ENCODE assay signal across 36 cellular contexts in genomic region chr16:802461-802860, GRCh38. TPM values are rescaled to one million over a fixed set of nuclear protein-coding genes. Genes with fewer than 3 reads are reported as not detected.
"Had no signal": no experiment of that assay in that cellular context is flagged by ENCODE, and none has a peak within 500 bp of the region (broad histone marks: within the 10 kb centered on the region; RNA-seq: fewer than 3 reads in every experiment).

No MANE protein-coding gene starts in this region.

- H3K9me3 Mint-ChIP-seq: activated CD4-positive, alpha-beta memory T cell treated with anti-CD3 and anti-CD28 coated beads, Interleukin-2, amount 10 ng/mL, durations not matched to agents 7 days and 5 days; activated naive CD4-positive, alpha-beta T cell treated with anti-CD3 and anti-CD28 coated beads, Interleukin-2, amount 10 ng/mL, durations not matched to agents 7 days and 5 days; activated naive CD8-positive, alpha-beta T cell treated with anti-CD3 and anti-CD28 coated beads, Interleukin-2, amount 50 U/mL, for 24 hours had no signal

- H3K27me3 Mint-ChIP-seq: activated naive CD8-positive, alpha-beta T cell had no signal

- H3K4me3 ChIP-seq: SJCRH30, SK-N-MC had no signal

- DNase-seq: activated CD4-positive, alpha-beta memory T cell treated with anti-CD3 and anti-CD28 coated beads, Interleukin-2, amount 10 ng/mL, durations not matched to agents 7 days and 5 days; activated CD4-positive, alpha-beta T cell treated with anti-CD3 and anti-CD28 coated beads for 1 hour; activated CD4-positive, alpha-beta T cell treated with anti-CD3 and anti-CD28 coated beads for 48 hours; activated CD4-positive, CD25-positive, alpha-beta regulatory T cell; activated CD8-positive, alpha-beta memory T cell treated with anti-CD3 and anti-CD28 coated beads for 24 hours; activated CD8-positive, alpha-beta memory T cell treated with anti-CD3 and anti-CD28 coated beads, Interleukin-2, amount 10 ng/mL, durations not matched to agents 7 days and 5 days; activated CD8-positive, alpha-beta memory T cell treated with anti-CD3 and anti-CD28 coated beads, Interleukin-2, amount 50 U/mL, for 48 hours; activated effector memory CD4-positive, alpha-beta T cell treated with Interleukin-2 at 50 U/mL for 16 hours; activated naive CD4-positive, alpha-beta T cell treated with anti-CD3 and anti-CD28 coated beads, Interleukin-2, amount 10 ng/mL, durations not matched to agents 7 days and 5 days; activated naive CD8-positive, alpha-beta T cell treated with anti-CD3 and anti-CD28 coated beads, Interleukin-2, amount 50 U/mL, for 24 hours; activated T-cell treated with anti-CD3 and anti-CD28 coated beads, Interleukin-2, amount 50 U/mL, for 48 hours; aorta; brain microvascular endothelial cell; central memory CD4-positive, alpha-beta T cell; MM.1S; NCI-H1092 treated with DMSO at 0.1 percent for 48 hours; NCI-H146; NCI-H187; NCI-H2029 treated with DMSO at 0.1 percent for 48 hours; NCI-H2107; NCI-H2171; NCI-H510A; NCI-H526; NCI-H748 treated with DMSO at 0.1 percent for 48 hours; NK-92 treated with Interleukin-12 subunit alpha and Interleukin-12 subunit beta, amount 100 ng/mL, for 24 hours; SHP77; T1000; WERI-Rb-1 had no signal

- H3K27ac Mint-ChIP-seq: activated CD4-positive, alpha-beta memory T cell treated with anti-CD3 and anti-CD28 coated beads, Interleukin-2, amount 10 ng/mL, durations not matched to agents 7 days and 5 days; activated naive CD4-positive, alpha-beta T cell treated with anti-CD3 and anti-CD28 coated beads, Interleukin-2, amount 10 ng/mL, durations not matched to agents 7 days and 5 days; activated naive CD8-positive, alpha-beta T cell; activated naive CD8-positive, alpha-beta T cell treated with anti-CD3 and anti-CD28 coated beads, Interleukin-2, amount 50 U/mL, for 24 hours had no signal

- H3K27ac ChIP-seq: brain microvascular endothelial cell, SJCRH30, SK-N-MC, WERI-Rb-1 had no signal

- H3K4me3 Mint-ChIP-seq: activated CD4-positive, alpha-beta memory T cell treated with anti-CD3 and anti-CD28 coated beads, Interleukin-2, amount 10 ng/mL, durations not matched to agents 7 days and 5 days; activated CD8-positive, alpha-beta memory T cell treated with anti-CD3 and anti-CD28 coated beads, Interleukin-2, amount 10 ng/mL, durations not matched to agents 7 days and 5 days; activated naive CD4-positive, alpha-beta T cell treated with anti-CD3 and anti-CD28 coated beads, Interleukin-2, amount 10 ng/mL, durations not matched to agents 7 days and 5 days; activated naive CD8-positive, alpha-beta T cell; activated naive CD8-positive, alpha-beta T cell treated with anti-CD3 and anti-CD28 coated beads, Interleukin-2, amount 50 U/mL, for 24 hours had no signal

- H3K36me3 ChIP-seq: brain microvascular endothelial cell had no signal

- H3K36me3 Mint-ChIP-seq: activated naive CD8-positive, alpha-beta T cell had no signal

- H3K9me3 ChIP-seq: SJCRH30 had no signal

- ATAC-seq: activated CD8-positive, alpha-beta memory T cell treated with anti-CD3 and anti-CD28 coated beads, Interleukin-2, amount 10 ng/mL, durations not matched to agents 7 days and 5 days; activated naive CD8-positive, alpha-beta T cell treated with anti-CD3 and anti-CD28 coated beads, Interleukin-2, amount 50 U/mL, for 24 hours had no signal

RNA-seq across cellular contexts. Expression of gene GNG13, which starts 1.9 kb away (rescaled TPM):
- total RNA-seq: activated CD4-positive, alpha-beta memory T cell treated with anti-CD3 and anti-CD28 coated beads, Interleukin-2, amount 10 ng/mL, durations not matched to agents 7 days and 5 days; activated CD8-positive, alpha-beta memory T cell treated with anti-CD3 and anti-CD28 coated beads, Interleukin-2, amount 10 ng/mL, durations not matched to agents 7 days and 5 days; aorta; cerebellum; LHCN-M2; OCI-LY7; SJCRH30; T-helper 1 cell treated with Interleukin-12 subunit alpha and Interleukin-12 subunit beta and Interleukin-4 antibody, amounts not matched to agents 30 ng/mL and 1 ng/mL, for 36 hours; T-helper 2 cell treated with Interferon-gamma antibody and Interleukin-4, amounts not matched to agents 100 ng/mL and 5 ng/mL, for 36 hours had no signal
- polyA plus RNA-seq: aorta had no signal

RNA-seq across cellular contexts. Expression of gene MSLN, which starts 41.9 kb away (rescaled TPM):
- total RNA-seq: activated CD4-positive, alpha-beta memory T cell treated with anti-CD3 and anti-CD28 coated beads, Interleukin-2, amount 10 ng/mL, durations not matched to agents 7 days and 5 days; activated CD8-positive, alpha-beta memory T cell treated with anti-CD3 and anti-CD28 coated beads, Interleukin-2, amount 10 ng/mL, durations not matched to agents 7 days and 5 days; cerebellum; LHCN-M2; SJCRH30; T-helper 1 cell treated with Interleukin-12 subunit alpha and Interleukin-12 subunit beta and Interleukin-4 antibody, amounts not matched to agents 30 ng/mL and 1 ng/mL, for 36 hours had no signal
